8 cellular contexts compared by ENCODE assay signal in the genomic region with DNA sequence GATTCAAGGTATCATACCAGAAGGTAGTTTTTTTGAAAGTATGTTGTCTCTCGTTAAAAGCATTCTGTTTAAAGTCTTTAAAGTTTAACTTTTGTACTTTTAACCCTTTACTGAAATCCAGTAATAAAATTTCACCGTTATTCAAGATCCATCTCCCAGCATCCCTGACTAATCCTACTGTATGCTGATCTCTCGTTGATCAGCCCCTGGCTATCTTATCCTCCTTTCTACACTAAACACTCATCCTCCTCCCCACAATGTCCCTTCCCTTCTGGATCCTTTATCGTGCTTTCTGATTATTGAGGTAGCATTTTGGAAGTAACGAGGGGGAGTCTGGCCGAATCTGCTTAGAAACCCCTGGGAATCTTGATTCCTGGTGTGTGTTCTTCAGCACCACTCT. TPM values are rescaled to one million over a fixed set of nuclear protein-coding genes. Genes with fewer than 3 reads are reported as not detected.
DNase-seq lines count a peak whose midpoint lies in the region; ATAC-seq and TF ChIP-seq lines count a peak whose summit lies in the region.

No MANE protein-coding gene starts in this region.

- H3K4me1 Mint-ChIP-seq in activated naive CD8-positive, alpha-beta T cell treated with anti-CD3 and anti-CD28 coated beads, Interleukin-2, amount 50 U/mL, for 24 hours: peaks cover 71% of the 10 kb centered on the region

- POLR2A ChIA-PET in GM10248 (lab: Yijun Ruan, JAX): interaction anchor here (0.6 kb wide), 1 partner anchor 246 kb away, joined by 3 read pairs; no protein-coding TSS in a partner anchor

- no peak for TF ChIP-seq POLR2A in upper lobe of left lung (IDR thresholded peaks at IDR 0.05)

- CTCF ChIA-PET in GM10248 (lab: Yijun Ruan, JAX): interaction anchor here (1.2 kb wide), 1 partner anchor 9 kb away, joined by 3 read pairs; no protein-coding TSS in a partner anchor

- WGBS in liver: 2% methylated on average over 6 of the region's 6 CpGs
- 1 to 4% methylated on average over 6 of the region's 6 CpGs for WGBS in upper lobe of left lung, 2 donors

- TF ChIP-seq RAD21 in liver (IDR thresholded peaks at IDR 0.05): no peak

- DNase-seq in cardiac muscle cell (ENCODE audit: low read depth in 1 of 2, low spot score in 1 of 2) (no peak), cardiac septum (ENCODE audit: low spot score) (no peak), upper lobe of left lung (no peak), GM10248 (ENCODE audit: extremely low spot score) (no peak)
- no peak for DNase-seq in activated naive CD8-positive, alpha-beta T cell treated with anti-CD3 and anti-CD28 coated beads, Interleukin-2, amount 50 U/mL, for 24 hours

- peak overlapping the region; percentile 81 for H3K27ac Mint-ChIP-seq in activated naive CD8-positive, alpha-beta T cell treated with anti-CD3 and anti-CD28 coated beads, Interleukin-2, amount 50 U/mL, for 24 hours

- H3K27me3 ChIP-seq in cardiac muscle cell (no peaks in the 10 kb centered on the region), liver (ENCODE audit: control insufficient read depth in 4 of 4, insufficient read depth in 4 of 4, low read length in 3 of 4) (no peaks in the 10 kb centered on the region), upper lobe of left lung (no peaks in the 10 kb centered on the region)

- intact Hi-C loops in cardiac septum (cut with DNase I): no loop called here

- no peak for ATAC-seq in activated naive CD8-positive, alpha-beta T cell treated with anti-CD3 and anti-CD28 coated beads, Interleukin-2, amount 50 U/mL, for 24 hours
- ATAC-seq in upper lobe of left lung (ENCODE audit: low FRiP score in 2 of 2) (no peak), HG02973 (IDR thresholded peaks at IDR 0.05; ENCODE audit: unreplicated experiment) (no peak), HG03571 (IDR thresholded peaks at IDR 0.05; ENCODE audit: unreplicated experiment) (no peak)

- no peaks in the 10 kb centered on the region for H3K9me3 Mint-ChIP-seq in activated naive CD8-positive, alpha-beta T cell treated with anti-CD3 and anti-CD28 coated beads, Interleukin-2, amount 50 U/mL, for 24 hours

- H3K9ac ChIP-seq in liver (ENCODE audit: low read depth in 1 of 2, low read length in 2 of 2): peak overlapping the region; percentile 78 to 91

- TF ChIP-seq EP300 in upper lobe of left lung (IDR thresholded peaks at IDR 0.05): no peak

- H3K27me3 Mint-ChIP-seq in activated naive CD8-positive, alpha-beta T cell treated with anti-CD3 and anti-CD28 coated beads, Interleukin-2, amount 50 U/mL, for 24 hours: no peaks in the 10 kb centered on the region

- no peak for TF ChIP-seq CTCF in cardiac muscle cell (IDR thresholded peaks at IDR 0.05; ENCODE audit: low read depth, low read length)
- no peak for TF ChIP-seq CTCF in liver (IDR thresholded peaks at IDR 0.05; ENCODE audit: low read depth, low read length, missing input control)
- no peak for TF ChIP-seq CTCF in upper lobe of left lung (IDR thresholded peaks at IDR 0.05)
- no peak for TF ChIP-seq CTCF in GM10248 (IDR thresholded peaks at IDR 0.05; ENCODE audit: control extremely low read depth, extremely low read depth, low read depth, missing control alignments)

- peaks cover 6% of the 10 kb centered on the region for H3K4me1 ChIP-seq in cardiac muscle cell (ENCODE audit: low read depth)
- H3K4me1 ChIP-seq in liver (ENCODE audit: control insufficient read depth in 4 of 4, insufficient read depth in 4 of 4, low read length in 3 of 4): peaks cover 12 to 40% (median 29%) of the 10 kb centered on the region in 4 donors
- H3K4me1 ChIP-seq in upper lobe of left lung: peaks cover 27 to 45% (median 38%) of the 10 kb centered on the region in 4 donors

- H3K36me3 Mint-ChIP-seq in activated naive CD8-positive, alpha-beta T cell treated with anti-CD3 and anti-CD28 coated beads, Interleukin-2, amount 50 U/mL, for 24 hours (ENCODE audit: low read depth): peaks cover 29% of the 10 kb centered on the region

- H3K4me3 Mint-ChIP-seq in activated naive CD8-positive, alpha-beta T cell treated with anti-CD3 and anti-CD28 coated beads, Interleukin-2, amount 50 U/mL, for 24 hours: peak overlapping the region; percentile 92

- H3K9me3 ChIP-seq in cardiac muscle cell (ENCODE audit: low read depth) (no peaks in the 10 kb centered on the region), liver (ENCODE audit: control insufficient read depth in 4 of 4, low read length in 3 of 4) (no peaks in the 10 kb centered on the region), upper lobe of left lung (no peaks in the 10 kb centered on the region)

- H3K4me3 ChIP-seq in cardiac muscle cell (peak overlapping the region; percentile 95), liver (ENCODE audit: low read depth in 1 of 3, low read length in 3 of 3) (peak overlapping the region; percentile 81 to 100 (median 84)), upper lobe of left lung (peak overlapping the region; percentile 6 to 98 (median 87))

- no peaks in the 10 kb centered on the region for H3K36me3 ChIP-seq in cardiac muscle cell
- peaks cover 0 to 5% (median 0%) of the 10 kb centered on the region in 4 donors for H3K36me3 ChIP-seq in liver (ENCODE audit: control insufficient read depth in 4 of 4, insufficient read depth in 3 of 4, low read depth in 1 of 4, low read length in 3 of 4)
- H3K36me3 ChIP-seq in upper lobe of left lung: no peaks in the 10 kb centered on the region

- H3K27ac ChIP-seq in cardiac muscle cell (no peak overlapping the region), liver (ENCODE audit: low read depth in 1 of 2, low read length in 2 of 2) (peak overlapping the region; percentile 97 to 99), upper lobe of left lung (peak overlapping the region in 3 of 4 donors; percentile 11 to 99 (median 98))

TF ChIP-seq in liver, 16 proteins besides CTCF, POLR2A, EP300 and RAD21:
- TF ChIP-seq JUND (IDR thresholded peaks at IDR 0.05) (no peak), RXRA (IDR thresholded peaks at IDR 0.05) (no peak), FOXA2 (IDR thresholded peaks at IDR 0.05) (no peak), TAF1 (conservative IDR thresholded peaks at IDR 0.05) (no peak), FOXA1 (IDR thresholded peaks at IDR 0.05) (no peak), EGR1 (IDR thresholded peaks at IDR 0.05; ENCODE audit: low read depth in 2 of 2) (no peak), NR2F2 (IDR thresholded peaks at IDR 0.05) (no peak), GABPA (IDR thresholded peaks at IDR 0.05 in 1 of 2, conservative IDR thresholded peaks at IDR 0.05 in 1 of 2) (no peak)
- TF ChIP-seq, protein P1, sequence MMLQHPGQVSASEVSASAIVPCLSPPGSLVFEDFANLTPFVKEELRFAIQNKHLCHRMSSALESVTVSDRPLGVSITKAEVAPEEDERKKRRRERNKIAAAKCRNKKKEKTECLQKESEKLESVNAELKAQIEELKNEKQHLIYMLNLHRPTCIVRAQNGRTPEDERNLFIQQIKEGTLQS (IDR thresholded peaks at IDR 0.05): no peak
- TF ChIP-seq, protein P2, sequence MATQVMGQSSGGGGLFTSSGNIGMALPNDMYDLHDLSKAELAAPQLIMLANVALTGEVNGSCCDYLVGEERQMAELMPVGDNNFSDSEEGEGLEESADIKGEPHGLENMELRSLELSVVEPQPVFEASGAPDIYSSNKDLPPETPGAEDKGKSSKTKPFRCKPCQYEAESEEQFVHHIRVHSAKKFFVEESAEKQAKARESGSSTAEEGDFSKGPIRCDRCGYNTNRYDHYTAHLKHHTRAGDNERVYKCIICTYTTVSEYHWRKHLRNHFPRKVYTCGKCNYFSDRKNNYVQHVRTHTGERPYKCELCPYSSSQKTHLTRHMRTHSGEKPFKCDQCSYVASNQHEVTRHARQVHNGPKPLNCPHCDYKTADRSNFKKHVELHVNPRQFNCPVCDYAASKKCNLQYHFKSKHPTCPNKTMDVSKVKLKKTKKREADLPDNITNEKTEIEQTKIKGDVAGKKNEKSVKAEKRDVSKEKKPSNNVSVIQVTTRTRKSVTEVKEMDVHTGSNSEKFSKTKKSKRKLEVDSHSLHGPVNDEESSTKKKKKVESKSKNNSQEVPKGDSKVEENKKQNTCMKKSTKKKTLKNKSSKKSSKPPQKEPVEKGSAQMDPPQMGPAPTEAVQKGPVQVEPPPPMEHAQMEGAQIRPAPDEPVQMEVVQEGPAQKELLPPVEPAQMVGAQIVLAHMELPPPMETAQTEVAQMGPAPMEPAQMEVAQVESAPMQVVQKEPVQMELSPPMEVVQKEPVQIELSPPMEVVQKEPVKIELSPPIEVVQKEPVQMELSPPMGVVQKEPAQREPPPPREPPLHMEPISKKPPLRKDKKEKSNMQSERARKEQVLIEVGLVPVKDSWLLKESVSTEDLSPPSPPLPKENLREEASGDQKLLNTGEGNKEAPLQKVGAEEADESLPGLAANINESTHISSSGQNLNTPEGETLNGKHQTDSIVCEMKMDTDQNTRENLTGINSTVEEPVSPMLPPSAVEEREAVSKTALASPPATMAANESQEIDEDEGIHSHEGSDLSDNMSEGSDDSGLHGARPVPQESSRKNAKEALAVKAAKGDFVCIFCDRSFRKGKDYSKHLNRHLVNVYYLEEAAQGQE (IDR thresholded peaks at IDR 0.05): no peak
- TF ChIP-seq, protein P3, sequence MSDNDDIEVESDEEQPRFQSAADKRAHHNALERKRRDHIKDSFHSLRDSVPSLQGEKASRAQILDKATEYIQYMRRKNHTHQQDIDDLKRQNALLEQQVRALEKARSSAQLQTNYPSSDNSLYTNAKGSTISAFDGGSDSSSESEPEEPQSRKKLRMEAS (IDR thresholded peaks at IDR 0.05): no peak
- TF ChIP-seq, protein P4, sequence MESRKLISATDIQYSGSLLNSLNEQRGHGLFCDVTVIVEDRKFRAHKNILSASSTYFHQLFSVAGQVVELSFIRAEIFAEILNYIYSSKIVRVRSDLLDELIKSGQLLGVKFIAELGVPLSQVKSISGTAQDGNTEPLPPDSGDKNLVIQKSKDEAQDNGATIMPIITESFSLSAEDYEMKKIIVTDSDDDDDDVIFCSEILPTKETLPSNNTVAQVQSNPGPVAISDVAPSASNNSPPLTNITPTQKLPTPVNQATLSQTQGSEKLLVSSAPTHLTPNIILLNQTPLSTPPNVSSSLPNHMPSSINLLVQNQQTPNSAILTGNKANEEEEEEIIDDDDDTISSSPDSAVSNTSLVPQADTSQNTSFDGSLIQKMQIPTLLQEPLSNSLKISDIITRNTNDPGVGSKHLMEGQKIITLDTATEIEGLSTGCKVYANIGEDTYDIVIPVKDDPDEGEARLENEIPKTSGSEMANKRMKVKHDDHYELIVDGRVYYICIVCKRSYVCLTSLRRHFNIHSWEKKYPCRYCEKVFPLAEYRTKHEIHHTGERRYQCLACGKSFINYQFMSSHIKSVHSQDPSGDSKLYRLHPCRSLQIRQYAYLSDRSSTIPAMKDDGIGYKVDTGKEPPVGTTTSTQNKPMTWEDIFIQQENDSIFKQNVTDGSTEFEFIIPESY (IDR thresholded peaks at IDR 0.05): no peak

RNA-seq across cellular contexts. Expression of a gene that starts 1.3 kb away (rescaled TPM):
- total RNA-seq in cardiac muscle cell (30.6 and 32.0 TPM in 2 replicates), cardiac septum (31.0 TPM), liver (10 to 100 TPM; 28.2 to 55.6 TPM), upper lobe of left lung (10 to 100 TPM; 30.8 to 69.1 (median 41.2) TPM)
- polyA plus RNA-seq in cardiac muscle cell (19.3 and 20.7 TPM in 2 replicates), liver (10 to 100 TPM; 14.0 to 16.6 TPM)
